ENCODE assay signal across 34 cellular contexts in the genomic region with DNA sequence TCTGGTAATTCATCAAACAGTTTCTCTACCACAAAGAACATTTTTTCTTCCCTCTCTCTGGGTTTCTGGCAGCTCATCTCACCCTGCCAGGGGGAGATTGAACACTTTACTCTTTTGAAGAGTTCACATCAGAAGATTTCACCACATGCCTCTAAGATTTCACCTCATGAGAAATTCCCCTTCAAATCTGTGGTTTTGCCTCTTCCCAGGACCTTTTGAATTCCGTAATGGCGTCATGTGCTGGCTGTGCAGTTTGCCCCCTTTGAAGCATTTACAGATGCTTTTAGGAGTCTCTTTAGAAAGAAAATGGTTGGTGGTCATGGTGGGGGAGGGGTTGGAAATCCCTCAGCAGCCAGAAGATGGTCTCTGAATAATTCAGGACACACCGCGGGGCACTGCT.
DNase-seq lines count a peak whose midpoint lies in the region; ATAC-seq, FAIRE-seq and TF ChIP-seq lines count a peak whose summit lies in the region.
"Had no signal": no experiment of that assay in that cellular context is flagged by ENCODE, and none has a peak within 500 bp of the region (broad histone marks: within the 10 kb centered on the region; RNA-seq: fewer than 3 reads in every experiment).

No MANE protein-coding gene starts in this region.

- H3K4me3 ChIP-seq in AG09309 (ENCODE audit: control insufficient read depth, low read depth, low read length) (no peak overlapping the region), astrocyte (ENCODE audit: insufficient read depth, low read depth, low read length) (no peak overlapping the region), fibroblast of pulmonary artery (replicated peaks; ENCODE audit: low read depth, low read length) (no peak overlapping the region)
- H3K4me3 ChIP-seq: dorsolateral prefrontal cortex, gastrocnemius medialis, lower lobe of right lung, SJSA1, upper lobe of right lung had no signal

- TF ChIP-seq CTCF in AG09309 (IDR thresholded peaks at IDR 0.05; ENCODE audit: control insufficient read depth, insufficient read depth, low read depth, low read length, missing control alignments), result no peak
- TF ChIP-seq CTCF in astrocyte (IDR thresholded peaks at IDR 0.05; ENCODE audit: insufficient read depth, low read depth, low read length), result no peak
- TF ChIP-seq CTCF in fibroblast of pulmonary artery (IDR thresholded peaks at IDR 0.05; ENCODE audit: low read length, missing control alignments), result no peak
- TF ChIP-seq CTCF in nephron progenitor cell (IDR thresholded peaks at IDR 0.05), result no peak

- H3K4me1 ChIP-seq in astrocyte (ENCODE audit: insufficient read depth, low read length), result peaks cover 6% of the 10 kb centered on the region
- H3K4me1 ChIP-seq: gastrocnemius medialis, lower lobe of right lung, SJSA1, upper lobe of right lung had no signal

- H3K27ac Mint-ChIP-seq in astrocyte (ENCODE audit: unreplicated experiment) (peak overlapping the region; percentile 26), nephron progenitor cell (peak overlapping the region; percentile 64)
- H3K27ac Mint-ChIP-seq: activated CD8-positive, alpha-beta T cell treated with anti-CD3 and anti-CD28 coated beads for 36 hours; activated naive CD8-positive, alpha-beta T cell treated with anti-CD3 and anti-CD28 coated beads, Interleukin-2, amount 50 U/mL, for 24 hours; CD8-positive, alpha-beta T cell; HFFc6; stimulated activated memory B cell treated with anti-CD40 and anti-IgM and Interleukin-4, amounts not matched to agents 10 μg/mL and 1 μg/mL and 100 μg/mL, for 72 hours; T-cell had no signal

- H3K27me3 ChIP-seq in astrocyte (ENCODE audit: insufficient read depth, low read length), result no peaks in the 10 kb centered on the region
- H3K27me3 ChIP-seq: dorsolateral prefrontal cortex, gastrocnemius medialis, SJSA1, upper lobe of right lung had no signal

- H3K9ac ChIP-seq in astrocyte (ENCODE audit: low read length), result no peak overlapping the region

- ATAC-seq in GM21529 (IDR thresholded peaks at IDR 0.05; ENCODE audit: unreplicated experiment), result no peak
- ATAC-seq: activated CD8-positive, alpha-beta T cell treated with anti-CD3 and anti-CD28 coated beads for 36 hours; activated naive CD8-positive, alpha-beta T cell treated with anti-CD3 and anti-CD28 coated beads, Interleukin-2, amount 50 U/mL, for 24 hours; CD8-positive, alpha-beta T cell; gastrocnemius medialis; stimulated activated memory B cell treated with anti-CD40 and anti-IgM and Interleukin-4, amounts not matched to agents 10 μg/mL and 1 μg/mL and 100 μg/mL, for 72 hours; T-cell; upper lobe of right lung had no signal

- DNase-seq in AG09309 (ENCODE audit: low read depth) (peak; percentile 29), astrocyte (ENCODE audit: low read depth) (peak; percentile 96), fibroblast of pulmonary artery (ENCODE audit: low read depth) (peak; percentile 6), nephron progenitor cell (no peak), dermis blood vessel endothelial cell (no peak), NCI-H1092 (lab: John Stamatoyannopoulos, UW) (no peak), NCI-H128 (lab: John Stamatoyannopoulos, UW; ENCODE audit: unreplicated experiment) (no peak)
- DNase-seq: 8988T; activated CD4-positive, CD25-positive, alpha-beta regulatory T cell; activated CD8-positive, alpha-beta T cell treated with anti-CD3 and anti-CD28 coated beads for 36 hours; activated effector memory CD4-positive, alpha-beta T cell treated with anti-CD3 and anti-CD28 coated beads, Interleukin-2, amount 50 U/mL, for 16 hours; activated naive CD8-positive, alpha-beta T cell treated with anti-CD3 and anti-CD28 coated beads, Interleukin-2, amount 50 U/mL, for 24 hours; activated T-cell treated with anti-CD3 and anti-CD28 coated beads for 4 hours; caudate nucleus; CD8-positive, alpha-beta T cell; DMS 273 treated with DMSO at 0.1 percent for 48 hours; dorsolateral prefrontal cortex; gastrocnemius medialis; HFFc6; Karpas-422; lower lobe of right lung; MV-4-11; NCI-H1694 treated with DMSO at 0.1 percent for 48 hours; NCI-H2171 treated with DMSO at 0.1 percent for 48 hours; NCI-H524; occipital lobe; stimulated activated CD4-positive, alpha-beta T cell treated with anti-CD3 and anti-CD28 coated beads, Interleukin-4, amount 100 ng/mL, for 1 hour; T-cell; upper lobe of right lung had no signal

- H3K79me2 ChIP-seq in astrocyte (ENCODE audit: insufficient read depth, low read length), result no peaks in the 10 kb centered on the region

- H3K4me1 Mint-ChIP-seq in astrocyte (ENCODE audit: low read depth, unreplicated experiment) (peaks cover 17% of the 10 kb centered on the region), nephron progenitor cell (peaks cover 10% of the 10 kb centered on the region)
- H3K4me1 Mint-ChIP-seq: activated naive CD8-positive, alpha-beta T cell treated with anti-CD3 and anti-CD28 coated beads, Interleukin-2, amount 50 U/mL, for 24 hours; stimulated activated memory B cell treated with anti-CD40 and anti-IgM and Interleukin-4, amounts not matched to agents 10 μg/mL and 1 μg/mL and 100 μg/mL, for 72 hours; T-cell had no signal

- no peak overlapping the region for H3K4me2 ChIP-seq in astrocyte (ENCODE audit: low read length)

- H3K36me3 Mint-ChIP-seq in astrocyte (ENCODE audit: low read depth, unreplicated experiment) (no peaks in the 10 kb centered on the region), nephron progenitor cell (ENCODE audit: low read depth) (no peaks in the 10 kb centered on the region)
- H3K36me3 Mint-ChIP-seq: CD8-positive, alpha-beta T cell; stimulated activated memory B cell treated with anti-CD40 and anti-IgM and Interleukin-4, amounts not matched to agents 10 μg/mL and 1 μg/mL and 100 μg/mL, for 72 hours; T-cell had no signal

- no peaks in the 10 kb centered on the region for H3K27me3 Mint-ChIP-seq in astrocyte (ENCODE audit: low read depth, unreplicated experiment)
- peaks cover 6% of the 10 kb centered on the region for H3K27me3 Mint-ChIP-seq in nephron progenitor cell (ENCODE audit: low read depth, poor library complexity)
- H3K27me3 Mint-ChIP-seq: activated naive CD8-positive, alpha-beta T cell treated with anti-CD3 and anti-CD28 coated beads, Interleukin-2, amount 50 U/mL, for 24 hours; T-cell had no signal

- no peaks in the 10 kb centered on the region for H4K20me1 ChIP-seq in astrocyte (ENCODE audit: insufficient read depth, low read length)

- H3K27ac ChIP-seq in astrocyte (ENCODE audit: low read depth, low read length), result no peak overlapping the region
- H3K27ac ChIP-seq: dorsolateral prefrontal cortex, gastrocnemius medialis, lower lobe of right lung, SJSA1, upper lobe of right lung had no signal

- no peak for FAIRE-seq in astrocyte (lab: Jason Lieb, UNC)
- FAIRE-seq: GM19239, islet of Langerhans had no signal

- no peak overlapping the region for H3K4me3 Mint-ChIP-seq in astrocyte (ENCODE audit: unreplicated experiment)
- H3K4me3 Mint-ChIP-seq in nephron progenitor cell, result no peak overlapping the region
- H3K4me3 Mint-ChIP-seq: activated CD8-positive, alpha-beta T cell treated with anti-CD3 and anti-CD28 coated beads for 36 hours; activated naive CD8-positive, alpha-beta T cell treated with anti-CD3 and anti-CD28 coated beads, Interleukin-2, amount 50 U/mL, for 24 hours; CD8-positive, alpha-beta T cell; HFFc6; stimulated activated memory B cell treated with anti-CD40 and anti-IgM and Interleukin-4, amounts not matched to agents 10 μg/mL and 1 μg/mL and 100 μg/mL, for 72 hours; T-cell had no signal

- H3K9me3 Mint-ChIP-seq in astrocyte (ENCODE audit: unreplicated experiment) (no peaks in the 10 kb centered on the region), nephron progenitor cell (peaks cover 19% of the 10 kb centered on the region)
- H3K9me3 Mint-ChIP-seq: activated CD8-positive, alpha-beta T cell treated with anti-CD3 and anti-CD28 coated beads for 36 hours; activated naive CD8-positive, alpha-beta T cell treated with anti-CD3 and anti-CD28 coated beads, Interleukin-2, amount 50 U/mL, for 24 hours; CD8-positive, alpha-beta T cell; T-cell had no signal

- H2AFZ ChIP-seq in astrocyte (ENCODE audit: low read depth, low read length), result no peak overlapping the region

- H3K36me3 ChIP-seq in astrocyte (ENCODE audit: insufficient read depth, low read length), result no peaks in the 10 kb centered on the region
- H3K36me3 ChIP-seq: gastrocnemius medialis, lower lobe of right lung, SJSA1, upper lobe of right lung had no signal

- no peaks in the 10 kb centered on the region for H3K9me3 ChIP-seq in astrocyte (ENCODE audit: insufficient read depth, low read depth, low read length)
- H3K9me3 ChIP-seq: gastrocnemius medialis, lower lobe of right lung, SJSA1, upper lobe of right lung had no signal

Comparison
In these comparisons a context has a peak if more than half of its experiments do, and no peak if none do; other contexts are left out.
1. DNase-seq: peak in AG09309 (single experiment), astrocyte (single experiment) and fibroblast of pulmonary artery (single experiment); none in nephron progenitor cell (single experiment), dermis blood vessel endothelial cell (single experiment), NCI-H1092 (single experiment) and NCI-H128 (single experiment).